ENCODE assay signal across 1 cellular context in the genomic region with DNA sequence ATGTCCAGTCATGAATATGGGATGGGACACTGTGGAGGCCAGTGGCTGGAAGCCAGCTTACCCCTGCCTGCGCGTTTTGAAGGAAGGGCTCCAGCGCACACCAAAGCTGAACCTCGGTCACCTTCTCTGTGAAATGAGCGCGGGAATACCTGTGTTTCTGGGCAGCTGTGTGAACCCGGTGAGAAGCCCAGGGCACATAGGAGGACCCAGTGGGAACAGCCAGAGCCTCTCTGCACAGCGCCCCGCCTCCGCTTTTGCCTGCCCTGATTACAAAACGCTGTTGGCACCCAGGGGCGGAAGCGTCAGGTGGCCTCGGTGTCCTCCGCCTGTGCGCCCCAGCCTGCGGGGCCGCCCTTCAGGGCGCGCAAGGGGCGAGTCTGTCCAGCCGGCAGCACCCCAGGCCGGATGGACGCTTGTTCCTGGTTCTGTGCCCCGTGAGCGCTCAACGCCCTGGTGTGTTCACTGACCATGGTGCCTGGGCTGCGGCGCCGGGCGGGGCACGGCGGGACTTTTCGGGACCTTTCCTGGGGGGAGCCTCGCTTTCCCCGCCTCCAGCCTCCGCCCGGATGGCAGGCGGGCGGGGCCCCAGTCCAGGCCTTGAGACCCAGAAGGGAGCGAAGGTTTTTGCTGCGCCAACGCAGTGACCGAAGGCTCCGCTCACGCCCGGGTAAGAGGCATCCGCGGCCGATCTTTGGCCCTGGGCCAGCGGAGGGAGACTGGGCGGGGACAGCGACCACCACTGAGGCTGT.
A peak's percentile ranks its signal among the peaks of the same experiment; 100 is the strongest.
TF ChIP-seq lines count a peak whose summit lies in the region.

A gene (plus strand): TSS at position 588 of the 749 bp plus-strand sequence. CDS start 23,895 bp downstream, outside the sequence.

TF ChIP-seq in HepG2, 621 proteins besides CTCF, POLR2A, EP300 and RAD21 (continued from another document and continues in another):
- TF ChIP-seq, protein P1, sequence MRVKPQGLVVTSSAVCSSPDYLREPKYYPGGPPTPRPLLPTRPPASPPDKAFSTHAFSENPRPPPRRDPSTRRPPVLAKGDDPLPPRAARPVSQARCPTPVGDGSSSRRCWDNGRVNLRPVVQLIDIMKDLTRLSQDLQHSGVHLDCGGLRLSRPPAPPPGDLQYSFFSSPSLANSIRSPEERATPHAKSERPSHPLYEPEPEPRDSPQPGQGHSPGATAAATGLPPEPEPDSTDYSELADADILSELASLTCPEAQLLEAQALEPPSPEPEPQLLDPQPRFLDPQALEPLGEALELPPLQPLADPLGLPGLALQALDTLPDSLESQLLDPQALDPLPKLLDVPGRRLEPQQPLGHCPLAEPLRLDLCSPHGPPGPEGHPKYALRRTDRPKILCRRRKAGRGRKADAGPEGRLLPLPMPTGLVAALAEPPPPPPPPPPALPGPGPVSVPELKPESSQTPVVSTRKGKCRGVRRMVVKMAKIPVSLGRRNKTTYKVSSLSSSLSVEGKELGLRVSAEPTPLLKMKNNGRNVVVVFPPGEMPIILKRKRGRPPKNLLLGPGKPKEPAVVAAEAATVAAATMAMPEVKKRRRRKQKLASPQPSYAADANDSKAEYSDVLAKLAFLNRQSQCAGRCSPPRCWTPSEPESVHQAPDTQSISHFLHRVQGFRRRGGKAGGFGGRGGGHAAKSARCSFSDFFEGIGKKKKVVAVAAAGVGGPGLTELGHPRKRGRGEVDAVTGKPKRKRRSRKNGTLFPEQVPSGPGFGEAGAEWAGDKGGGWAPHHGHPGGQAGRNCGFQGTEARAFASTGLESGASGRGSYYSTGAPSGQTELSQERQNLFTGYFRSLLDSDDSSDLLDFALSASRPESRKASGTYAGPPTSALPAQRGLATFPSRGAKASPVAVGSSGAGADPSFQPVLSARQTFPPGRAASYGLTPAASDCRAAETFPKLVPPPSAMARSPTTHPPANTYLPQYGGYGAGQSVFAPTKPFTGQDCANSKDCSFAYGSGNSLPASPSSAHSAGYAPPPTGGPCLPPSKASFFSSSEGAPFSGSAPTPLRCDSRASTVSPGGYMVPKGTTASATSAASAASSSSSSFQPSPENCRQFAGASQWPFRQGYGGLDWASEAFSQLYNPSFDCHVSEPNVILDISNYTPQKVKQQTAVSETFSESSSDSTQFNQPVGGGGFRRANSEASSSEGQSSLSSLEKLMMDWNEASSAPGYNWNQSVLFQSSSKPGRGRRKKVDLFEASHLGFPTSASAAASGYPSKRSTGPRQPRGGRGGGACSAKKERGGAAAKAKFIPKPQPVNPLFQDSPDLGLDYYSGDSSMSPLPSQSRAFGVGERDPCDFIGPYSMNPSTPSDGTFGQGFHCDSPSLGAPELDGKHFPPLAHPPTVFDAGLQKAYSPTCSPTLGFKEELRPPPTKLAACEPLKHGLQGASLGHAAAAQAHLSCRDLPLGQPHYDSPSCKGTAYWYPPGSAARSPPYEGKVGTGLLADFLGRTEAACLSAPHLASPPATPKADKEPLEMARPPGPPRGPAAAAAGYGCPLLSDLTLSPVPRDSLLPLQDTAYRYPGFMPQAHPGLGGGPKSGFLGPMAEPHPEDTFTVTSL (CRISPR knock-in tag; IDR thresholded peaks at IDR 0.05; ENCODE audit: borderline replicate concordance) = no peak; the same call in 1 of the 2 replicates
- TF ChIP-seq, protein P2, sequence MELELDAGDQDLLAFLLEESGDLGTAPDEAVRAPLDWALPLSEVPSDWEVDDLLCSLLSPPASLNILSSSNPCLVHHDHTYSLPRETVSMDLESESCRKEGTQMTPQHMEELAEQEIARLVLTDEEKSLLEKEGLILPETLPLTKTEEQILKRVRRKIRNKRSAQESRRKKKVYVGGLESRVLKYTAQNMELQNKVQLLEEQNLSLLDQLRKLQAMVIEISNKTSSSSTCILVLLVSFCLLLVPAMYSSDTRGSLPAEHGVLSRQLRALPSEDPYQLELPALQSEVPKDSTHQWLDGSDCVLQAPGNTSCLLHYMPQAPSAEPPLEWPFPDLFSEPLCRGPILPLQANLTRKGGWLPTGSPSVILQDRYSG (CRISPR knock-in tag; IDR thresholded peaks at IDR 0.05) = no peak
- TF ChIP-seq, protein P3, sequence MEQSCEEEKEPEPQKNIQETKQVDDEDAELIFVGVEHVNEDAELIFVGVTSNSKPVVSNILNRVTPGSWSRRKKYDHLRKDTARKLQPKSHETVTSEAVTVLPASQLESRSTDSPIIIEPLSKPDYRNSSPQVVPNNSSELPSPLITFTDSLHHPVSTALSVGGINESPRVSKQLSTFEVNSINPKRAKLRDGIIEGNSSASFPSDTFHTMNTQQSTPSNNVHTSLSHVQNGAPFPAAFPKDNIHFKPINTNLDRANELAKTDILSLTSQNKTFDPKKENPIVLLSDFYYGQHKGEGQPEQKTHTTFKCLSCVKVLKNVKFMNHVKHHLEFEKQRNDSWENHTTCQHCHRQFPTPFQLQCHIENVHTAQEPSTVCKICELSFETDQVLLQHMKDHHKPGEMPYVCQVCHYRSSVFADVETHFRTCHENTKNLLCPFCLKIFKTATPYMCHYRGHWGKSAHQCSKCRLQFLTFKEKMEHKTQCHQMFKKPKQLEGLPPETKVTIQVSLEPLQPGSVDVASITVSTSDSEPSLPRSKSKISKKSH (CRISPR knock-in tag; IDR thresholded peaks at IDR 0.05; ENCODE audit: borderline replicate concordance) = no peak
- no peak for TF ChIP-seq RBM22 (optimal IDR thresholded peaks at IDR 0.05; ENCODE audit: low read length)
- TF ChIP-seq SALL1 (CRISPR knock-in tag; IDR thresholded peaks at IDR 0.05) = peak; percentile 63; the same call in 1 of the 2 replicates
- TF ChIP-seq SRSF1 (optimal IDR thresholded peaks at IDR 0.05; ENCODE audit: low read depth, low read length) = peak; percentile 86
- TF ChIP-seq, protein P4, sequence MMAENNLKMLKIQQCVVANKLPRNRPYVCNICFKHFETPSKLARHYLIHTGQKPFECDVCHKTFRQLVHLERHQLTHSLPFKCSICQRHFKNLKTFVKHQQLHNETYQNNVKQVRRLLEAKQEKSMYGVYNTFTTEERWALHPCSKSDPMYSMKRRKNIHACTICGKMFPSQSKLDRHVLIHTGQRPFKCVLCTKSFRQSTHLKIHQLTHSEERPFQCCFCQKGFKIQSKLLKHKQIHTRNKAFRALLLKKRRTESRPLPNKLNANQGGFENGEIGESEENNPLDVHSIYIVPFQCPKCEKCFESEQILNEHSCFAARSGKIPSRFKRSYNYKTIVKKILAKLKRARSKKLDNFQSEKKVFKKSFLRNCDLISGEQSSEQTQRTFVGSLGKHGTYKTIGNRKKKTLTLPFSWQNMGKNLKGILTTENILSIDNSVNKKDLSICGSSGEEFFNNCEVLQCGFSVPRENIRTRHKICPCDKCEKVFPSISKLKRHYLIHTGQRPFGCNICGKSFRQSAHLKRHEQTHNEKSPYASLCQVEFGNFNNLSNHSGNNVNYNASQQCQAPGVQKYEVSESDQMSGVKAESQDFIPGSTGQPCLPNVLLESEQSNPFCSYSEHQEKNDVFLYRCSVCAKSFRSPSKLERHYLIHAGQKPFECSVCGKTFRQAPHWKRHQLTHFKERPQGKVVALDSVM (CRISPR knock-in tag; IDR thresholded peaks at IDR 0.05) = no peak; the same call in none of the 2 replicates
- peak; percentile 12; the same call in 1 of the 2 replicates for TF ChIP-seq KLF12 (CRISPR knock-in tag; IDR thresholded peaks at IDR 0.05; ENCODE audit: borderline replicate concordance)
- no peak for TF ChIP-seq ZNF12 (CRISPR knock-in tag; IDR thresholded peaks at IDR 0.05)
- TF ChIP-seq HNRNPLL (IDR thresholded peaks at IDR 0.05; ENCODE audit: low read depth, low read length, poor library complexity, severe bottlenecking) = peak; percentile 96
- TF ChIP-seq ZNF484 (CRISPR knock-in tag; IDR thresholded peaks at IDR 0.05; ENCODE audit: borderline replicate concordance, low read depth) = no peak
- no peak for TF ChIP-seq ZBTB8A (CRISPR knock-in tag; IDR thresholded peaks at IDR 0.05; ENCODE audit: borderline replicate concordance, low read depth)
- TF ChIP-seq, protein P5, sequence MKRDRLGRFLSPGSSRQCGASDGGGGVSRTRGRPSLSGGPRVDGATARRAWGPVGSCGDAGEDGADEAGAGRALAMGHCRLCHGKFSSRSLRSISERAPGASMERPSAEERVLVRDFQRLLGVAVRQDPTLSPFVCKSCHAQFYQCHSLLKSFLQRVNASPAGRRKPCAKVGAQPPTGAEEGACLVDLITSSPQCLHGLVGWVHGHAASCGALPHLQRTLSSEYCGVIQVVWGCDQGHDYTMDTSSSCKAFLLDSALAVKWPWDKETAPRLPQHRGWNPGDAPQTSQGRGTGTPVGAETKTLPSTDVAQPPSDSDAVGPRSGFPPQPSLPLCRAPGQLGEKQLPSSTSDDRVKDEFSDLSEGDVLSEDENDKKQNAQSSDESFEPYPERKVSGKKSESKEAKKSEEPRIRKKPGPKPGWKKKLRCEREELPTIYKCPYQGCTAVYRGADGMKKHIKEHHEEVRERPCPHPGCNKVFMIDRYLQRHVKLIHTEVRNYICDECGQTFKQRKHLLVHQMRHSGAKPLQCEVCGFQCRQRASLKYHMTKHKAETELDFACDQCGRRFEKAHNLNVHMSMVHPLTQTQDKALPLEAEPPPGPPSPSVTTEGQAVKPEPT (CRISPR knock-in tag; IDR thresholded peaks at IDR 0.05; ENCODE audit: low read depth) = peak; percentile 51; the same call in 1 of the 2 replicates
- TF ChIP-seq HOXD1 (CRISPR knock-in tag; IDR thresholded peaks at IDR 0.05) = no peak
- TF ChIP-seq EHMT2 (IDR thresholded peaks at IDR 0.05; ENCODE audit: borderline replicate concordance, low read depth, low read length) = no peak
- TF ChIP-seq DMAP1 (CRISPR knock-in tag; IDR thresholded peaks at IDR 0.05) = peak; percentile 52; the same call in 1 of the 2 replicates
- TF ChIP-seq FOXC1 (CRISPR knock-in tag; IDR thresholded peaks at IDR 0.05; ENCODE audit: borderline replicate concordance) = peak; percentile 80; the same call in 1 of the 2 replicates
- TF ChIP-seq ZNF557 (CRISPR knock-in tag; IDR thresholded peaks at IDR 0.05) = no peak
- TF ChIP-seq JUNB (CRISPR knock-in tag; IDR thresholded peaks at IDR 0.05; ENCODE audit: borderline replicate concordance) = no peak
- no peak; the same call in 1 of the 2 replicates for TF ChIP-seq JDP2 (CRISPR knock-in tag; IDR thresholded peaks at IDR 0.05; ENCODE audit: borderline replicate concordance)
- TF ChIP-seq ZNF552 (CRISPR knock-in tag; IDR thresholded peaks at IDR 0.05; ENCODE audit: borderline replicate concordance) = no peak
- peak; percentile 61; the same call in 1 of the 2 replicates for TF ChIP-seq ZNF558 (CRISPR knock-in tag; IDR thresholded peaks at IDR 0.05; ENCODE audit: borderline replicate concordance)
- no peak for TF ChIP-seq NR1H2 (CRISPR knock-in tag; IDR thresholded peaks at IDR 0.05; ENCODE audit: borderline replicate concordance, low read depth)
- TF ChIP-seq, protein P6, sequence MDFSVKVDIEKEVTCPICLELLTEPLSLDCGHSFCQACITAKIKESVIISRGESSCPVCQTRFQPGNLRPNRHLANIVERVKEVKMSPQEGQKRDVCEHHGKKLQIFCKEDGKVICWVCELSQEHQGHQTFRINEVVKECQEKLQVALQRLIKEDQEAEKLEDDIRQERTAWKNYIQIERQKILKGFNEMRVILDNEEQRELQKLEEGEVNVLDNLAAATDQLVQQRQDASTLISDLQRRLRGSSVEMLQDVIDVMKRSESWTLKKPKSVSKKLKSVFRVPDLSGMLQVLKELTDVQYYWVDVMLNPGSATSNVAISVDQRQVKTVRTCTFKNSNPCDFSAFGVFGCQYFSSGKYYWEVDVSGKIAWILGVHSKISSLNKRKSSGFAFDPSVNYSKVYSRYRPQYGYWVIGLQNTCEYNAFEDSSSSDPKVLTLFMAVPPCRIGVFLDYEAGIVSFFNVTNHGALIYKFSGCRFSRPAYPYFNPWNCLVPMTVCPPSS (IDR thresholded peaks at IDR 0.05) = no peak
- TF ChIP-seq HOXA5 (CRISPR knock-in tag; IDR thresholded peaks at IDR 0.05) = no peak
- TF ChIP-seq, protein P7, sequence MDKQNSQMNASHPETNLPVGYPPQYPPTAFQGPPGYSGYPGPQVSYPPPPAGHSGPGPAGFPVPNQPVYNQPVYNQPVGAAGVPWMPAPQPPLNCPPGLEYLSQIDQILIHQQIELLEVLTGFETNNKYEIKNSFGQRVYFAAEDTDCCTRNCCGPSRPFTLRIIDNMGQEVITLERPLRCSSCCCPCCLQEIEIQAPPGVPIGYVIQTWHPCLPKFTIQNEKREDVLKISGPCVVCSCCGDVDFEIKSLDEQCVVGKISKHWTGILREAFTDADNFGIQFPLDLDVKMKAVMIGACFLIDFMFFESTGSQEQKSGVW (CRISPR knock-in tag; IDR thresholded peaks at IDR 0.05; ENCODE audit: borderline replicate concordance) = no peak
- TF ChIP-seq ZFP36L2 (CRISPR knock-in tag; IDR thresholded peaks at IDR 0.05) = no peak
- TF ChIP-seq ZNF605 (CRISPR knock-in tag; IDR thresholded peaks at IDR 0.05) = peak; percentile 58; the same call in 1 of the 2 replicates
- no peak; the same call in 1 of the 2 replicates for TF ChIP-seq GABPA (IDR thresholded peaks at IDR 0.05; ENCODE audit: low read depth, low read length)
- no peak for TF ChIP-seq GABPA (CRISPR knock-in tag; IDR thresholded peaks at IDR 0.05; ENCODE audit: low read depth)
- TF ChIP-seq SALL2 (CRISPR knock-in tag; IDR thresholded peaks at IDR 0.05) = peak; percentile 62; the same call in 1 of the 2 replicates
- TF ChIP-seq JARID2 (CRISPR knock-in tag; IDR thresholded peaks at IDR 0.05; ENCODE audit: insufficient replicate concordance) = no peak
- TF ChIP-seq GPN1 (CRISPR knock-in tag; IDR thresholded peaks at IDR 0.05; ENCODE audit: borderline replicate concordance) = no peak
- TF ChIP-seq ZNF235 (CRISPR knock-in tag; IDR thresholded peaks at IDR 0.05; ENCODE audit: borderline replicate concordance) = peak; percentile 89
- TF ChIP-seq MTF1 (CRISPR knock-in tag; IDR thresholded peaks at IDR 0.05) = no peak
- no peak for TF ChIP-seq ZNF720 (CRISPR knock-in tag; IDR thresholded peaks at IDR 0.05)
- no peak for TF ChIP-seq ZNF264 (CRISPR knock-in tag; IDR thresholded peaks at IDR 0.05)
- TF ChIP-seq, protein P8, sequence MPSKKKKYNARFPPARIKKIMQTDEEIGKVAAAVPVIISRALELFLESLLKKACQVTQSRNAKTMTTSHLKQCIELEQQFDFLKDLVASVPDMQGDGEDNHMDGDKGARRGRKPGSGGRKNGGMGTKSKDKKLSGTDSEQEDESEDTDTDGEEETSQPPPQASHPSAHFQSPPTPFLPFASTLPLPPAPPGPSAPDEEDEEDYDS (CRISPR knock-in tag; IDR thresholded peaks at IDR 0.05) = peak; percentile 59; the same call in 1 of the 2 replicates
- TF ChIP-seq, protein P9, sequence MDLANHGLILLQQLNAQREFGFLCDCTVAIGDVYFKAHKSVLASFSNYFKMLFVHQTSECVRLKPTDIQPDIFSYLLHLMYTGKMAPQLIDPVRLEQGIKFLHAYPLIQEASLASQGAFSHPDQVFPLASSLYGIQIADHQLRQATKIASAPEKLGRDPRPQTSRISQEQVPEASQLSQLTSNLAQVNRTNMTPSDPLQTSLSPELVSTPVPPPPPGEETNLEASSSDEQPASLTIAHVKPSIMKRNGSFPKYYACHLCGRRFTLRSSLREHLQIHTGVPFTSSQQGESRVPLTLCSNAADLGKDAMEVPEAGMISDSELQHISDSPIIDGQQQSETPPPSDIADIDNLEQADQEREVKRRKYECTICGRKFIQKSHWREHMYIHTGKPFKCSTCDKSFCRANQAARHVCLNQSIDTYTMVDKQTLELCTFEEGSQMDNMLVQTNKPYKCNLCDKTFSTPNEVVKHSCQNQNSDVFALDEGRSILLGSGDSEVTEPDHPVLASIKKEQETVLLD (CRISPR knock-in tag; IDR thresholded peaks at IDR 0.05; ENCODE audit: low read depth) = no peak
- TF ChIP-seq, protein P10, sequence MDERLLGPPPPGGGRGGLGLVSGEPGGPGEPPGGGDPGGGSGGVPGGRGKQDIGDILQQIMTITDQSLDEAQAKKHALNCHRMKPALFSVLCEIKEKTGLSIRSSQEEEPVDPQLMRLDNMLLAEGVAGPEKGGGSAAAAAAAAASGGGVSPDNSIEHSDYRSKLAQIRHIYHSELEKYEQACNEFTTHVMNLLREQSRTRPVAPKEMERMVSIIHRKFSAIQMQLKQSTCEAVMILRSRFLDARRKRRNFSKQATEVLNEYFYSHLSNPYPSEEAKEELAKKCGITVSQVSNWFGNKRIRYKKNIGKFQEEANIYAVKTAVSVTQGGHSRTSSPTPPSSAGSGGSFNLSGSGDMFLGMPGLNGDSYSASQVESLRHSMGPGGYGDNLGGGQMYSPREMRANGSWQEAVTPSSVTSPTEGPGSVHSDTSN (CRISPR knock-in tag; IDR thresholded peaks at IDR 0.05) = no peak
